23 cellular contexts compared by ENCODE assay signal in genomic region chr5:7629559-7629958, GRCh38.
DNase-seq lines count a peak whose midpoint lies in the region; ATAC-seq, FAIRE-seq and TF ChIP-seq lines count a peak whose summit lies in the region.
"Had no signal": no experiment of that assay in that cellular context is flagged by ENCODE, and none has a peak within 500 bp of the region (broad histone marks: within the 10 kb centered on the region; RNA-seq: fewer than 3 reads in every experiment).

No MANE protein-coding gene starts in this region.

- no peaks in the 10 kb centered on the region for H3K9me3 ChIP-seq in body of pancreas
- H3K9me3 ChIP-seq: lower lobe of right lung, prostate gland, SK-N-SH, thoracic aorta had no signal

- WGBS in body of pancreas, 2 donors = 31 to 38% methylated on average over 5 of the region's 5 CpGs

- no peaks in the 10 kb centered on the region for H3K36me3 ChIP-seq in body of pancreas (replicated peaks in 1 of 2; ENCODE audit: insufficient read depth in 1 of 2, low read depth in 2 of 2)
- H3K36me3 ChIP-seq: lower lobe of right lung, prostate gland, thoracic aorta had no signal

- H3K27me3 ChIP-seq in body of pancreas = no peaks in the 10 kb centered on the region

- intact Hi-C loops in body of pancreas (cut with DNase I) = no loop called here

- no peak overlapping the region for H3K27ac ChIP-seq in body of pancreas
- H3K27ac ChIP-seq: lower lobe of right lung, prostate gland, thoracic aorta had no signal

- no peak for TF ChIP-seq CTCF in body of pancreas (IDR thresholded peaks at IDR 0.05)

- no peak overlapping the region for H3K4me3 ChIP-seq in body of pancreas
- H3K4me3 ChIP-seq: lower lobe of right lung, prostate gland, thoracic aorta had no signal

- ATAC-seq in body of pancreas (no peak), HG02678 (IDR thresholded peaks at IDR 0.05; ENCODE audit: unreplicated experiment) (no peak)
- ATAC-seq: activated CD8-positive, alpha-beta T cell treated with anti-CD3 and anti-CD28 coated beads for 36 hours; lower lobe of right lung; stimulated activated memory B cell treated with anti-CD40 and anti-IgM and Interleukin-4, amounts not matched to agents 10 μg/mL and 1 μg/mL and 100 μg/mL, for 72 hours had no signal

- H3K4me1 ChIP-seq in body of pancreas = no peaks in the 10 kb centered on the region
- H3K4me1 ChIP-seq: lower lobe of right lung, prostate gland had no signal

- no peak for TF ChIP-seq POLR2A in body of pancreas (IDR thresholded peaks at IDR 0.05)

- DNase-seq in NCI-H1092 treated with DMSO at 0.1 percent for 48 hours (lab: John Stamatoyannopoulos, UW) (peak; percentile 85), NCI-H2081 (lab: John Stamatoyannopoulos, UW) (peak; percentile 30 to 73), NCI-H524 (lab: John Stamatoyannopoulos, UW) (peak; percentile 68 to 95), body of pancreas (no peak), anterior cingulate cortex (lab: John Stamatoyannopoulos, UW) (no peak)
- DNase-seq: activated B cell treated with CpG ODN at 0.5 μM for 24 hours; activated CD8-positive, alpha-beta T cell treated with anti-CD3 and anti-CD28 coated beads for 36 hours; activated naive CD4-positive, alpha-beta T cell treated with Interleukin-2 at 50 U/mL for 16 hours; activated T-cell treated with anti-CD3 and anti-CD28 coated beads, Interleukin-2, amount 50 U/mL, for 1 hour; amygdala; caudate nucleus; CD4-positive, CD25-positive, alpha-beta regulatory T cell; KG1; lower lobe of right lung; NK-92 treated with Interleukin-12 subunit alpha and Interleukin-12 subunit beta, amount 100 ng/mL, for 24 hours; SK-N-SH had no signal

- peak; percentile 88 for FAIRE-seq in islet of Langerhans (lab: Jason Lieb, UNC)
- FAIRE-seq: endothelial cell of umbilical vein, RCC 7860 had no signal

Comparison
In these comparisons a context has a peak if more than half of its experiments do, and no peak if none do; other contexts are left out.
1. DNase-seq: peak in NCI-H1092 treated with DMSO at 0.1 percent for 48 hours (single experiment), NCI-H2081 (2 of 2) and NCI-H524 (2 of 2); none in body of pancreas (0 of 4) and anterior cingulate cortex (0 of 58).